ENCODE assay signal across 8 cellular contexts in genomic region chr10:60778978-60779668, GRCh38. TPM values are rescaled to one million over a fixed set of nuclear protein-coding genes. Genes with fewer than 3 reads are reported as not detected.
DNase-seq lines count a peak whose midpoint lies in the region; ATAC-seq and TF ChIP-seq lines count a peak whose summit lies in the region.

No MANE protein-coding gene starts in this region.

- H3K27me3 Mint-ChIP-seq in neural progenitor cell (ENCODE audit: insufficient read depth, low read depth), result no peaks in the 10 kb centered on the region

- H3K4me1 Mint-ChIP-seq in neural progenitor cell, result peaks cover 27% of the 10 kb centered on the region

- H3K79me2 ChIP-seq in neural progenitor cell (ENCODE audit: low read depth), result peaks cover 58% of the 10 kb centered on the region

- H3K4me3 Mint-ChIP-seq in neural progenitor cell, result peak overlapping the region; percentile 99

- H3K36me3 ChIP-seq in MG63 (peaks cover 45% of the 10 kb centered on the region), neural progenitor cell (peaks cover 15% of the 10 kb centered on the region)

- peak overlapping the region; percentile 68 for H3K9ac ChIP-seq in neural progenitor cell

- no peaks in the 10 kb centered on the region for H3K9me3 Mint-ChIP-seq in neural progenitor cell

- TF ChIP-seq CTCF in neural progenitor cell (IDR thresholded peaks at IDR 0.05), result no peak

- ATAC-seq in GM21528 (IDR thresholded peaks at IDR 0.05; ENCODE audit: low FRiP score, unreplicated experiment), result peak; percentile 27

- H3K27me3 ChIP-seq in MG63 (no peaks in the 10 kb centered on the region), neural progenitor cell (no peaks in the 10 kb centered on the region)

- peaks cover 21% of the 10 kb centered on the region for H3K36me3 Mint-ChIP-seq in neural progenitor cell

- H3F3A ChIP-seq in neural progenitor cell (ENCODE audit: low read depth), result peaks cover 6% of the 10 kb centered on the region

- no peak for DNase-seq in MG63
- peak; percentile 63 for DNase-seq in dermis blood vessel endothelial cell
- DNase-seq in neural progenitor cell (ENCODE audit: low spot score), result no peak
- no peak for DNase-seq in NCI-H187 (lab: John Stamatoyannopoulos, UW)
- DNase-seq in NCI-H748 (lab: John Stamatoyannopoulos, UW; ENCODE audit: unreplicated experiment), result no peak
- no peak for DNase-seq in cortex of kidney (lab: John Stamatoyannopoulos, UW)

- peak overlapping the region; percentile 60 for H2AFZ ChIP-seq in neural progenitor cell (replicated peaks)

- peak overlapping the region; percentile 59 for H3K27ac ChIP-seq in neural progenitor cell

- peaks cover 23% of the 10 kb centered on the region for H3K4me1 ChIP-seq in neural progenitor cell

- H4K20me1 ChIP-seq in neural progenitor cell (ENCODE audit: low read depth), result peaks cover 54% of the 10 kb centered on the region

- no peaks in the 10 kb centered on the region for H3K9me3 ChIP-seq in MG63
- H3K9me3 ChIP-seq in neural progenitor cell (ENCODE audit: low read depth), result no peaks in the 10 kb centered on the region

- peak overlapping the region; percentile 91 for H3K4me2 ChIP-seq in neural progenitor cell

- peak overlapping the region; percentile 90 for H3K27ac Mint-ChIP-seq in neural progenitor cell

- H3K4me3 ChIP-seq in GM08714 (ENCODE audit: low read length) (peak overlapping the region; percentile 82), MG63 (peak overlapping the region; percentile 72), neural progenitor cell (peak overlapping the region; percentile 88)

RNA-seq across cellular contexts. Expression of gene CDK1, which starts 0.8 kb away (rescaled TPM):
- 131 and 164 TPM in 2 replicates for total RNA-seq in MG63 (2014; rRNA removed; shearing (Covaris generic); ENCODE audit: low replicate concordance)
- total RNA-seq in dermis blood vessel endothelial cell, result 38.8 and 100 TPM in 2 replicates
- total RNA-seq in neural progenitor cell (ENCODE audit: low replicate concordance), result 291 and 421 TPM in 2 replicates
